ENCODE assay signal across 21 cellular contexts in genomic region chr2:215507836-215508235, GRCh38.
"Had no signal": no experiment of that assay in that cellular context is flagged by ENCODE, and none has a peak within 500 bp of the region (broad histone marks: within the 10 kb centered on the region; RNA-seq: fewer than 3 reads in every experiment).

No MANE protein-coding gene starts in this region.

- FAIRE-seq: bronchial epithelial cell had no signal

- H3K4me3 ChIP-seq: esophagus muscularis mucosa, sigmoid colon, spleen, thoracic aorta, upper lobe of right lung had no signal

- H3K27ac ChIP-seq: esophagus muscularis mucosa, neutrophil, sigmoid colon, spleen, thoracic aorta, upper lobe of right lung had no signal

- H3K27me3 ChIP-seq: esophagus muscularis mucosa, neutrophil, sigmoid colon, spleen, upper lobe of right lung had no signal

- H3K9me3 ChIP-seq: esophagus muscularis mucosa, neutrophil, sigmoid colon, spleen, thoracic aorta, upper lobe of right lung had no signal

- H3K4me1 ChIP-seq: sigmoid colon, upper lobe of right lung had no signal

- DNase-seq: activated CD4-positive, alpha-beta T cell treated with anti-CD3 and anti-CD28 coated beads for 4 hours; activated CD8-positive, alpha-beta memory T cell treated with anti-CD3 and anti-CD28 coated beads, Interleukin-2, amount 50 U/mL, for 4 hours; activated effector memory CD4-positive, alpha-beta T cell treated with Interleukin-2 at 50 U/mL for 16 hours; activated naive CD4-positive, alpha-beta T cell treated with anti-CD3 and anti-CD28 coated beads, Interleukin-2, amount 10 ng/mL, durations not matched to agents 7 days and 5 days; activated naive CD8-positive, alpha-beta T cell treated with anti-CD3 and anti-CD28 coated beads, Interleukin-2, amount 50 U/mL, for 24 hours; activated T-cell treated with anti-CD3 and anti-CD28 coated beads, Interleukin-2, amount 50 U/mL, for 4 hours; anterior cingulate cortex; cerebellar nuclear complex; effector CD8-positive, alpha-beta T cell; mesendoderm; naive thymus-derived CD8-positive, alpha-beta T cell; sigmoid colon; spleen; stimulated activated CD4-positive, alpha-beta T cell treated with anti-CD3 and anti-CD28 coated beads, Interleukin-4, amount 100 ng/mL, for 4 hours; upper lobe of right lung had no signal

- H3K36me3 ChIP-seq: esophagus muscularis mucosa, neutrophil, sigmoid colon, spleen, thoracic aorta, upper lobe of right lung had no signal

- ATAC-seq: activated naive CD8-positive, alpha-beta T cell treated with anti-CD3 and anti-CD28 coated beads, Interleukin-2, amount 50 U/mL, for 24 hours; activated T-cell treated with anti-CD3 and anti-CD28 coated beads, Interleukin-2, amount 50 U/mL, for 4 hours; naive thymus-derived CD8-positive, alpha-beta T cell; stimulated activated memory B cell treated with anti-CD40 and anti-IgM and Interleukin-4, amounts not matched to agents 10 μg/mL and 1 μg/mL and 100 μg/mL, for 72 hours; upper lobe of right lung; WTC11 had no signal
